In the genomic region with DNA sequence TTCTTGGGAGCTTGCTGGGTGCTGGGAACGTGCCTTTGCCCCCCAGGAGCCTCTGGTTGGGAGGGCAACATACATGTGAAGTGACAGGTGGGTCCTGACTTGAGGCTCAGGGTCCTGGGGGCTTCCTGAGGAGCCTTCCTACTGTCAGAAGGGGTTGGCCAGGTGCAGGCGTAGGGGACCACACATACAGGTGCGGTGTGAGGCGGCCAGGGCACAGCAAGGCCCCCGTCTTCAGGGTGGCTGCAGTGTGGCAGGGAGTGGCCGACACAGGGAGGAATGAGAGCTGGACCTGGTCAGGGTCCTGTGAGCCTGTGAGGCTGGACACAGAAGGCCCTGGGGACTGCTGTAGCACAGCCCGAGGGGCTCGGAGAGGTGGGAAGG, we compare ENCODE assay signal across 19 cellular contexts. TPM values are rescaled to one million over a fixed set of nuclear protein-coding genes. Genes with fewer than 3 reads are reported as not detected.
DNase-seq lines count a peak whose midpoint lies in the region; ATAC-seq, FAIRE-seq and TF ChIP-seq lines count a peak whose summit lies in the region.
"Had no signal": no experiment of that assay in that cellular context is flagged by ENCODE, and none has a peak within 500 bp of the region (broad histone marks: within the 10 kb centered on the region; RNA-seq: fewer than 3 reads in every experiment).

No MANE protein-coding gene starts in this region.

- BruUV-seq in HCT116 (replicated peaks; lab: Mats Ljungman, UMichigan) (TSS peak; percentile 3), GM12878 (replicated peaks; lab: Mats Ljungman, UMichigan) (no TSS peak)

- FAIRE-seq in A549 (lab: Jason Lieb, UNC) (no peak), GM12878 (lab: Jason Lieb, UNC) (no peak)
- FAIRE-seq: RCC 7860 had no signal

- no peak overlapping the region for H3K9ac ChIP-seq in HCT116 (ENCODE audit: low read length)
- no peak overlapping the region for H3K9ac ChIP-seq in GM12878 (ENCODE audit: control insufficient read depth, insufficient read depth, low read length)

- no peaks in the 10 kb centered on the region for H3K9me3 ChIP-seq in A549
- no peaks in the 10 kb centered on the region for H3K9me3 ChIP-seq in HCT116 (ENCODE audit: control insufficient read depth in 1 of 2, insufficient read depth in 1 of 2, low read depth in 1 of 2, low read length in 2 of 2)
- no peaks in the 10 kb centered on the region for H3K9me3 ChIP-seq in GM12878 (replicated peaks; ENCODE audit: control insufficient read depth, insufficient read depth, low read length)

- H3K4me2 ChIP-seq in A549, result no peak overlapping the region
- H3K4me2 ChIP-seq in HCT116 (ENCODE audit: low read length), result no peak overlapping the region
- H3K4me2 ChIP-seq in GM12878 (ENCODE audit: control insufficient read depth, insufficient read depth), result no peak overlapping the region

- no peak for TF ChIP-seq RAD21 in A549 (conservative IDR thresholded peaks at IDR 0.05 in 1 of 2, IDR thresholded peaks at IDR 0.05 in 1 of 2)
- TF ChIP-seq RAD21 in HCT116 (IDR thresholded peaks at IDR 0.05; ENCODE audit: low read depth), result no peak
- no peak for TF ChIP-seq RAD21 in GM12878 (IDR thresholded peaks at IDR 0.05; ENCODE audit: insufficient read depth, low read depth, low read length)

- H3K27me3 Mint-ChIP-seq in natural killer cell (ENCODE audit: low read depth in 2 of 2), result no peaks in the 10 kb centered on the region

- ATAC-seq in A549, result peak; percentile 29 to 41; a peak in 2 of 6 replicates
- ATAC-seq in HCT116, result 0 out of 2 replicates have a peak, but pooled peaks have one; percentile 31
- ATAC-seq in GM12878, result no peak
- no peak for ATAC-seq in natural killer cell
- ATAC-seq in HG03432 (IDR thresholded peaks at IDR 0.05; ENCODE audit: unreplicated experiment), result no peak
- ATAC-seq in HG02938 (IDR thresholded peaks at IDR 0.05; ENCODE audit: unreplicated experiment), result no peak

- TF ChIP-seq EP300 in A549 (IDR thresholded peaks at IDR 0.05) (no peak), GM12878 (IDR thresholded peaks at IDR 0.05; ENCODE audit: borderline replicate concordance in 1 of 2, control insufficient read depth in 1 of 2, low read depth in 2 of 2, low read length in 2 of 2) (no peak)

- WGBS in A549 (ENCODE audit: missing lambda C conversion rate), result 92% methylated on average over 8 of the region's 8 CpGs
- WGBS in GM12878 (ENCODE audit: insufficient coverage, insufficient replicate concordance, low lambda C conversion rate, missing lambda C conversion rate), result 89% methylated on average over 8 of the region's 8 CpGs

- no peak overlapping the region for H2AFZ ChIP-seq in HCT116 (ENCODE audit: low read depth, low read length, poor library complexity, severe bottlenecking)
- H2AFZ ChIP-seq in GM12878 (ENCODE audit: control insufficient read depth, low read depth, low read length), result no peak overlapping the region

- CTCF ChIA-PET in A549 (lab: Yijun Ruan, JAX), result interaction anchor here (1.4 to 1.6 kb wide), 2 partner anchors 23 to 26 kb away, joined by 3 to 5 read pairs; no protein-coding TSS in a partner anchor
- CTCF ChIA-PET in HCT116 (lab: Charles Lee), result no interaction called here
- CTCF ChIA-PET in GM12878 (lab: Yijun Ruan, JAX), result no interaction called here

- H3K36me3 Mint-ChIP-seq in natural killer cell, result peaks cover 7% of the 10 kb centered on the region

- in situ Hi-C loops in GM12878 (cut with MboI), result no loop called here

- H3K36me3 ChIP-seq in HCT116 (ENCODE audit: control insufficient read depth in 1 of 2, insufficient read depth in 2 of 2, low read length in 2 of 2), result peaks cover 50 to 60% of the 10 kb centered on the region in 2 experiments
- H3K36me3 ChIP-seq in GM12878 (ENCODE audit: control insufficient read depth in 2 of 2, insufficient read depth in 2 of 2, low read length in 1 of 2), result peaks cover 23 to 31% of the 10 kb centered on the region in 2 experiments

- H3K9me3 Mint-ChIP-seq in natural killer cell, result no peaks in the 10 kb centered on the region
- H3K9me3 Mint-ChIP-seq: CD14-positive monocyte had no signal

- H3K4me3 Mint-ChIP-seq in natural killer cell, result no peak overlapping the region
- H3K4me3 Mint-ChIP-seq: CD14-positive monocyte had no signal

- no peaks in the 10 kb centered on the region for H3K9me2 ChIP-seq in HCT116 (ENCODE audit: insufficient read depth)

- SMC1A ChIA-PET in GM12878 (lab: Charles Lee; ENCODE audit: uncharacterized antibody, unreplicated experiment), result no interaction called here

- no peaks in the 10 kb centered on the region for H3K4me1 ChIP-seq in A549
- H3K4me1 ChIP-seq in HCT116 (ENCODE audit: control insufficient read depth in 1 of 2, insufficient read depth in 2 of 2, low read length in 2 of 2), result no peaks in the 10 kb centered on the region
- H3K4me1 ChIP-seq in GM12878 (ENCODE audit: control insufficient read depth, insufficient read depth, low read length), result no peaks in the 10 kb centered on the region

- POLR2A ChIA-PET in A549 (lab: Yijun Ruan, JAX), result no interaction called here
- POLR2A ChIA-PET in HCT116 (lab: Charles Lee), result no interaction called here
- POLR2A ChIA-PET in GM12878 (lab: Charles Lee), result no interaction called here

- no peak for TF ChIP-seq CTCF in A549 (IDR thresholded peaks at IDR 0.05)
- no peak for TF ChIP-seq CTCF in HCT116 (IDR thresholded peaks at IDR 0.05 in 2 of 3, conservative IDR thresholded peaks at IDR 0.05 in 1 of 3; ENCODE audit: borderline replicate concordance in 1 of 3, insufficient read depth in 1 of 3, low read depth in 2 of 3, low read length in 2 of 3)
- no peak for TF ChIP-seq CTCF in GM12878 (IDR thresholded peaks at IDR 0.05 in 2 of 3, conservative IDR thresholded peaks at IDR 0.05 in 1 of 3; ENCODE audit: control insufficient read depth in 2 of 3, extremely low read depth in 1 of 3, insufficient read depth in 1 of 3, low read depth in 3 of 3, low read length in 3 of 3)
- no peak for TF ChIP-seq CTCF in natural killer cell (IDR thresholded peaks at IDR 0.05)

- no peak for TF ChIP-seq POLR2A in A549 (IDR thresholded peaks at IDR 0.05; ENCODE audit: low read length)
- no peak for TF ChIP-seq POLR2A in HCT116 (IDR thresholded peaks at IDR 0.05; ENCODE audit: borderline replicate concordance, extremely low read depth, insufficient read depth, insufficient read length)
- no peak; the same call in 1 of the 2 replicates for TF ChIP-seq POLR2A in GM12878 (IDR thresholded peaks at IDR 0.05; ENCODE audit: low read depth, low read length)

- H3K79me2 ChIP-seq in HCT116 (ENCODE audit: insufficient read depth, low read length) (peaks cover 58% of the 10 kb centered on the region), GM12878 (ENCODE audit: control insufficient read depth, insufficient read depth, low read length) (peaks cover 7% of the 10 kb centered on the region)

- intact Hi-C loops in HCT116 (cut with micrococcal nuclease), result no loop called here
- intact Hi-C loops in GM12878 (cut with micrococcal nuclease; ENCODE audit: unreplicated experiment), result no loop called here
- intact Hi-C loops in natural killer cell (cut with micrococcal nuclease), result no loop called here

- H3K27me3 ChIP-seq in HCT116 (ENCODE audit: insufficient read depth, low read length) (no peaks in the 10 kb centered on the region), GM12878 (replicated peaks in 1 of 2; ENCODE audit: control insufficient read depth in 2 of 2, insufficient read depth in 2 of 2, low read length in 1 of 2) (no peaks in the 10 kb centered on the region)

- peak overlapping the region; percentile 70 to 79 for H3K27ac Mint-ChIP-seq in natural killer cell

- H3K4me1 Mint-ChIP-seq in natural killer cell, result peaks cover 20 to 25% of the 10 kb centered on the region in 2 donors
- H3K4me1 Mint-ChIP-seq: CD14-positive monocyte had no signal

- RAD21 ChIA-PET in HCT116 (lab: Charles Lee; ENCODE audit: low non-redundant PET in 1 of 2, low total read pairs in 2 of 2, uncharacterized antibody in 2 of 2, unreplicated experiment in 2 of 2), result no interaction called here
- RAD21 ChIA-PET in GM12878 (lab: Charles Lee; ENCODE audit: unreplicated experiment), result no interaction called here

- H3K4me3 ChIP-seq in A549, result no peak overlapping the region
- no peak overlapping the region for H3K4me3 ChIP-seq in HCT116 (replicated peaks in 1 of 2; ENCODE audit: low read depth in 1 of 2, low read length in 2 of 2)
- no peak overlapping the region for H3K4me3 ChIP-seq in GM12878

- H3K27ac ChIP-seq in A549 (no peak overlapping the region), HCT116 (ENCODE audit: low read depth, low read length) (no peak overlapping the region; the same call in 1 of the 2 replicates), GM12878 (ENCODE audit: control insufficient read depth, insufficient read depth) (no peak overlapping the region)

- DNase-seq in A549 (ENCODE audit: low read depth in 1 of 2, low spot score in 1 of 2) (no peak), HCT116 (ENCODE audit: low read depth, low spot score) (no peak), GM12878 (ENCODE audit: low read depth, low spot score) (no peak), natural killer cell (no peak), cerebellar cortex (ENCODE audit: low spot score) (no peak)
- no peak for DNase-seq in activated CD4-positive, CD25-positive, alpha-beta regulatory T cell (lab: John Stamatoyannopoulos, UW)
- DNase-seq: ACHN, AML-193, H7, IMR-90, NCI-H1105, NCI-H187, NCI-H226, NCI-H524 treated with DMSO at 0.1 percent for 48 hours, SIG-M5 had no signal

- H4K20me1 ChIP-seq in HCT116 (ENCODE audit: insufficient read depth), result no peaks in the 10 kb centered on the region
- peaks cover 5% of the 10 kb centered on the region; the same call in 1 of the 2 replicates for H4K20me1 ChIP-seq in GM12878 (ENCODE audit: control insufficient read depth, insufficient read depth)

RNA-seq across cellular contexts. Expression of a gene that starts 10.6 kb away (rescaled TPM):
- polyA plus RNA-seq in A549 (2011; rRNA removed), result 80.4 and 125 TPM in 2 replicates
- polyA plus RNA-seq in A549 (2012; cell fraction: cytosol; rRNA removed), result 137 and 156 TPM in 2 replicates
- polyA plus RNA-seq in A549 (2012; cell fraction: nucleus; rRNA removed), result 508 and 516 TPM in 2 replicates
- 116 to 125 TPM (median 122 TPM) in 3 replicates for polyA plus RNA-seq in A549 (2017; fragmentation: RNase III; extraction: RNeasy Plus Mini Kit Qiagen cat#74134 plus additional on column Dnase treatment)
- polyA minus RNA-seq in A549 (2011; rRNA and poly(A)+ RNA removed), result 77.0 and 79.2 TPM in 2 replicates
- total RNA-seq in HCT116 (2021; ENCODE audit: unreplicated experiment), result 345 TPM
- 354 and 371 TPM in 2 replicates for polyA plus RNA-seq in HCT116 (2012)
- total RNA-seq in GM12878 (2013; cell fraction: nucleolus; rRNA removed), result 211 and 247 TPM in 2 replicates
- 92.1 and 102 TPM in 2 replicates for total RNA-seq in GM12878 (2014; rRNA removed)
- 47.1 and 52.7 TPM in 2 replicates for total RNA-seq in GM12878 (2014; rRNA removed; fragmentation: Illumina TruSeq; extraction: Trizol)
- 110 and 130 TPM in 2 replicates for total RNA-seq in GM12878 (2021)
- polyA plus RNA-seq in GM12878 (2011; ENCODE audit: low read depth), result 79.7 TPM
- 70.2 and 87.7 TPM in 2 replicates for polyA plus RNA-seq in GM12878 (2011; rRNA removed)
- 92.9 and 118 TPM in 2 replicates for polyA plus RNA-seq in GM12878 (2011; cell fraction: cytosol; rRNA removed)
- polyA plus RNA-seq in GM12878 (2011; cell fraction: nucleus; rRNA removed), result 274 and 357 TPM in 2 replicates
- 148 and 213 TPM in 2 replicates for polyA plus RNA-seq in GM12878 (2012)
- 42.7 and 82.1 TPM in 2 replicates for polyA plus RNA-seq in GM12878 (2014; fragmentation: Illumina TruSeq; extraction: Trizol)
- polyA plus RNA-seq in GM12878 (2014; fragmentation: Nextera tagmentation; extraction: Ambion mirVana), result 10 to 100 TPM in 1 of 2 experiments, 1 to 10 TPM in 1; 8.4 to 22.5 TPM
- 119 and 124 TPM in 2 replicates for polyA plus RNA-seq in GM12878 (2014; rRNA removed)
- polyA plus RNA-seq in GM12878 (2016; fragmentation: Nextera tagmentation; extraction: Ambion mirVana), result 10 to 100 TPM; 91.1 to 96.6 TPM
- polyA minus RNA-seq in GM12878 (2011; rRNA and poly(A)+ RNA removed), result 51.9 and 78.2 TPM in 2 replicates
- 28.9 and 36.4 TPM in 2 replicates for polyA minus RNA-seq in GM12878 (2011; cell fraction: cytosol; rRNA and poly(A)+ RNA removed)
- polyA minus RNA-seq in GM12878 (2011; cell fraction: nucleus; rRNA and poly(A)+ RNA removed), result 46.1 and 78.6 TPM in 2 replicates
- total RNA-seq in natural killer cell, result 100 to 1,000 TPM; 509 to 682 (median 567) TPM

RNA-seq across cellular contexts. Expression of a gene that starts 34.6 kb away (rescaled TPM):
- 7.4 and 8.0 TPM in 2 replicates for polyA plus RNA-seq in A549 (2011; rRNA removed)
- polyA plus RNA-seq in A549 (2012; cell fraction: cytosol; rRNA removed), result 8.8 and 9.5 TPM in 2 replicates
- 44.8 and 58.2 TPM in 2 replicates for polyA plus RNA-seq in A549 (2012; cell fraction: nucleus; rRNA removed)
- polyA plus RNA-seq in A549 (2017; fragmentation: RNase III; extraction: RNeasy Plus Mini Kit Qiagen cat#74134 plus additional on column Dnase treatment), result 6.1 to 9.2 TPM (median 8.0 TPM) in 3 replicates
- polyA minus RNA-seq in A549 (2011; rRNA and poly(A)+ RNA removed), result 8.0 and 10.7 TPM in 2 replicates
- total RNA-seq in HCT116 (2021; ENCODE audit: unreplicated experiment), result 12.2 TPM
- 9.9 and 12.5 TPM in 2 replicates for polyA plus RNA-seq in HCT116 (2012)
- 8.0 and 12.8 TPM in 2 replicates for total RNA-seq in GM12878 (2013; cell fraction: nucleolus; rRNA removed)
- total RNA-seq in GM12878 (2014; rRNA removed), result 0.60 and 0.62 TPM in 2 replicates
- 0.28 and 0.40 TPM in 2 replicates for total RNA-seq in GM12878 (2014; rRNA removed; fragmentation: Illumina TruSeq; extraction: Trizol)
- total RNA-seq in GM12878 (2021), result 0.72 and 1.3 TPM in 2 replicates
- 0.55 TPM for polyA plus RNA-seq in GM12878 (2011; ENCODE audit: low read depth)
- polyA plus RNA-seq in GM12878 (2011; rRNA removed), result 0.68 and 1.0 TPM in 2 replicates
- polyA plus RNA-seq in GM12878 (2011; cell fraction: cytosol; rRNA removed), result 1.3 and 1.5 TPM in 2 replicates
- polyA plus RNA-seq in GM12878 (2011; cell fraction: nucleus; rRNA removed), result 11.5 and 15.2 TPM in 2 replicates
- 0.44 and 1.2 TPM in 2 replicates for polyA plus RNA-seq in GM12878 (2012)
- 0.50 TPM in 1 of 2 replicates, not detected in the other for polyA plus RNA-seq in GM12878 (2014; fragmentation: Illumina TruSeq; extraction: Trizol)
- polyA plus RNA-seq in GM12878 (2014; fragmentation: Nextera tagmentation; extraction: Ambion mirVana), result under 1 TPM; 0.06 to 0.07 TPM
- 1.8 and 2.3 TPM in 2 replicates for polyA plus RNA-seq in GM12878 (2014; rRNA removed)
- under 1 TPM; 0.18 to 0.40 TPM for polyA plus RNA-seq in GM12878 (2016; fragmentation: Nextera tagmentation; extraction: Ambion mirVana)
- polyA minus RNA-seq in GM12878 (2011; rRNA and poly(A)+ RNA removed), result 1.8 and 2.8 TPM in 2 replicates
- 0.40 and 1.4 TPM in 2 replicates for polyA minus RNA-seq in GM12878 (2011; cell fraction: cytosol; rRNA and poly(A)+ RNA removed)
- 1.8 and 4.1 TPM in 2 replicates for polyA minus RNA-seq in GM12878 (2011; cell fraction: nucleus; rRNA and poly(A)+ RNA removed)
- 10 to 100 TPM; 12.3 to 22.2 (median 13.7) TPM for total RNA-seq in natural killer cell

RNA-seq across cellular contexts. Expression of a gene that starts 39.1 kb away (rescaled TPM):
- polyA plus RNA-seq in A549 (2011; rRNA removed), result 48.8 and 48.9 TPM in 2 replicates
- 289 and 332 TPM in 2 replicates for polyA plus RNA-seq in A549 (2012; cell fraction: cytosol; rRNA removed)
- 483 and 655 TPM in 2 replicates for polyA plus RNA-seq in A549 (2012; cell fraction: nucleus; rRNA removed)
- polyA plus RNA-seq in A549 (2017; fragmentation: RNase III; extraction: RNeasy Plus Mini Kit Qiagen cat#74134 plus additional on column Dnase treatment), result 152 to 180 TPM (median 163 TPM) in 3 replicates
- 73.7 and 103 TPM in 2 replicates for polyA minus RNA-seq in A549 (2011; rRNA and poly(A)+ RNA removed)
- total RNA-seq in HCT116 (2021; ENCODE audit: unreplicated experiment), result 173 TPM
- polyA plus RNA-seq in HCT116 (2012), result 213 and 219 TPM in 2 replicates
- 1.7 TPM in 1 of 2 replicates, not detected in the other for total RNA-seq in GM12878 (2013; cell fraction: nucleolus; rRNA removed)
- 1.3 and 1.6 TPM in 2 replicates for total RNA-seq in GM12878 (2014; rRNA removed)
- 0.49 and 0.69 TPM in 2 replicates for total RNA-seq in GM12878 (2014; rRNA removed; fragmentation: Illumina TruSeq; extraction: Trizol)
- 1.6 and 2.3 TPM in 2 replicates for total RNA-seq in GM12878 (2021)
- polyA plus RNA-seq in GM12878 (2011; ENCODE audit: low read depth), result 0.29 TPM
- 0.19 and 0.58 TPM in 2 replicates for polyA plus RNA-seq in GM12878 (2011; rRNA removed)
- polyA plus RNA-seq in GM12878 (2011; cell fraction: cytosol; rRNA removed), result 0.52 and 1.0 TPM in 2 replicates
- polyA plus RNA-seq in GM12878 (2011; cell fraction: nucleus; rRNA removed), result 1.8 TPM in 2 replicates
- 1.0 and 1.3 TPM in 2 replicates for polyA plus RNA-seq in GM12878 (2012)
- 0.32 TPM in 1 of 2 replicates, not detected in the other for polyA plus RNA-seq in GM12878 (2014; fragmentation: Illumina TruSeq; extraction: Trizol)
- polyA plus RNA-seq in GM12878 (2014; fragmentation: Nextera tagmentation; extraction: Ambion mirVana), result under 1 TPM in 1 of 2 experiments, not detected in 1; 0.09 TPM
- polyA plus RNA-seq in GM12878 (2014; rRNA removed), result 0.50 and 0.86 TPM in 2 replicates
- 1 to 10 TPM; 1.3 to 2.5 TPM for polyA plus RNA-seq in GM12878 (2016; fragmentation: Nextera tagmentation; extraction: Ambion mirVana)
- 0.51 and 1.4 TPM in 2 replicates for polyA minus RNA-seq in GM12878 (2011; rRNA and poly(A)+ RNA removed)
- 0.67 TPM in 1 of 2 replicates, not detected in the other for polyA minus RNA-seq in GM12878 (2011; cell fraction: cytosol; rRNA and poly(A)+ RNA removed)
- polyA minus RNA-seq in GM12878 (2011; cell fraction: nucleus; rRNA and poly(A)+ RNA removed), result 0.60 TPM in 1 of 2 replicates, not detected in the other
- 1 to 10 TPM; 1.1 to 1.3 (median 1.2) TPM for total RNA-seq in natural killer cell
- polyA plus RNA-seq: CD14-positive monocyte had no signal

RNA-seq across cellular contexts. Expression of a gene that starts 55.8 kb away (rescaled TPM):
- polyA plus RNA-seq in A549 (2011; rRNA removed) (6.0 and 7.7 TPM in 2 replicates), A549 (2017; fragmentation: RNase III; extraction: RNeasy Plus Mini Kit Qiagen cat#74134 plus additional on column Dnase treatment) (8.2 to 9.9 TPM (median 9.7 TPM) in 3 replicates), GM12878 (2011; rRNA removed) (0.04 TPM in 1 of 2 replicates, not detected in the other), GM12878 (2014; fragmentation: Illumina TruSeq; extraction: Trizol) (0.46 and 0.52 TPM in 2 replicates), GM12878 (2014; fragmentation: Nextera tagmentation; extraction: Ambion mirVana) (under 1 TPM; 0.03 to 0.18 TPM), GM12878 (2014; rRNA removed) (0.05 and 0.28 TPM in 2 replicates), GM12878 (2016; fragmentation: Nextera tagmentation; extraction: Ambion mirVana) (under 1 TPM in 1 of 2 experiments, not detected in 1; 0.56 TPM)
- polyA plus RNA-seq in A549 (2012; cell fraction: cytosol; rRNA removed), result 14.0 and 16.6 TPM in 2 replicates
- polyA plus RNA-seq in A549 (2012; cell fraction: nucleus; rRNA removed), result 48.1 and 50.7 TPM in 2 replicates
- 6.4 and 7.1 TPM in 2 replicates for polyA minus RNA-seq in A549 (2011; rRNA and poly(A)+ RNA removed)
- total RNA-seq in HCT116 (2021; ENCODE audit: unreplicated experiment) (21.2 TPM), GM12878 (2014; rRNA removed) (0.05 and 0.23 TPM in 2 replicates), GM12878 (2014; rRNA removed; fragmentation: Illumina TruSeq; extraction: Trizol) (0.27 and 0.32 TPM in 2 replicates), GM12878 (2021) (0.35 and 0.64 TPM in 2 replicates), natural killer cell (1 to 10 TPM; 4.5 to 8.7 (median 6.5) TPM)
- 10.8 and 11.3 TPM in 2 replicates for polyA plus RNA-seq in HCT116 (2012)
- total RNA-seq in GM12878 (2013; cell fraction: nucleolus; rRNA removed), result 0.64 and 1.8 TPM in 2 replicates
- not detected for polyA plus RNA-seq in GM12878 (2011; ENCODE audit: low read depth)
- polyA plus RNA-seq in GM12878 (2011; cell fraction: cytosol; rRNA removed), result 0.10 TPM in 1 of 2 replicates, not detected in the other
- polyA plus RNA-seq in GM12878 (2011; cell fraction: nucleus; rRNA removed), result 0.37 TPM in 2 replicates
- polyA plus RNA-seq in GM12878 (2012), result 0.15 and 0.17 TPM in 2 replicates
- polyA minus RNA-seq in GM12878 (2011; rRNA and poly(A)+ RNA removed), result 0.67 TPM in 1 of 2 replicates, not detected in the other
- 0.40 and 1.2 TPM in 2 replicates for polyA minus RNA-seq in GM12878 (2011; cell fraction: cytosol; rRNA and poly(A)+ RNA removed)
- polyA minus RNA-seq in GM12878 (2011; cell fraction: nucleus; rRNA and poly(A)+ RNA removed), result 0.12 and 0.67 TPM in 2 replicates

Comparison
In these comparisons a context has a peak if more than half of its experiments do, and no peak if none do; other contexts are left out.
1. ATAC-seq: peak in A549 (2 of 2) and HCT116 (single experiment); none in GM12878 (single experiment), natural killer cell (0 of 3), HG03432 (single experiment) and HG02938 (single experiment).
2. RNA of a gene that starts 39.1 kb away (total RNA-seq): 173 TPM in HCT116 (single experiment); 0.49 to 2.3 TPM in GM12878 and 1.1 to 1.3 TPM in natural killer cell; every median in the first group is over 10 times any median in the second.